ENCODE assay signal across 10 cellular contexts in the genomic region with DNA sequence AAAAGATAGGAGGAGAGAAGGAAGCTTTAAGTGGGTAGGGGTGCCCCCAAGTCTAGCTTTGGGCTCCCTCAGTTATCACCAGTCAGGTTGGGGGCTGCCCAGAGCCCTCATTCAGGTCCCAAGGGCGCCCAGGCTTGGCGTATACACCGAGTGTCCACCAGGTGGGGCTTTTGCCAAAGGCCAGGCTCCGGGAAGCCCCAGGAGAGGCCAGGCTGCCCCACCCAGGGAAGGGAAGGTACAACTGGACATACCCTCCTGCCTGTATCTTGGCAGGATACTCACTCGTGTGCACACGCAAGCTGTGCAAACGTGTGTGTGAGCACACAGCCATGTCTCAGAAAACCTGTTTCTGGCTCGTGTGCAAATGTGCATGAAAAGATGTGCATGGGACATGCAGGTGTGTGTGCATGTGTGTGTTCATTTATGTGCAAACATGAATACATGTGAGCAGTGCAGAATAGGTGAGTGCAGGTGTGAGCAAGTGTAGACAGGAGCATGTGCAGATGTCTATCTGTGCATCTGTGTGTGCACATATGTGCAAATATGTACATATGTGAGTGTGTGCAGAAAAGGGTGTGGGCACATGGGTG. TPM values are rescaled to one million over a fixed set of nuclear protein-coding genes. Genes with fewer than 3 reads are reported as not detected.
DNase-seq lines count a peak whose midpoint lies in the region; ATAC-seq and TF ChIP-seq lines count a peak whose summit lies in the region.
"Had no signal": no experiment of that assay in that cellular context is flagged by ENCODE, and none has a peak within 500 bp of the region (broad histone marks: within the 10 kb centered on the region; RNA-seq: fewer than 3 reads in every experiment).

No MANE protein-coding gene starts in this region.

- POLR2A ChIA-PET in activated naive CD8-positive, alpha-beta T cell treated with anti-CD3 and anti-CD28 coated beads, Interleukin-2, amount 10 ng/mL, durations not matched to agents 7 days and 5 days (lab: Charles Lee) = no interaction called here

- no peaks in the 10 kb centered on the region for H3K36me3 Mint-ChIP-seq in HFFc6 (ENCODE audit: low read depth)
- H3K36me3 Mint-ChIP-seq in activated naive CD8-positive, alpha-beta T cell treated with anti-CD3 and anti-CD28 coated beads, Interleukin-2, amount 10 ng/mL, durations not matched to agents 7 days and 5 days = no peaks in the 10 kb centered on the region

- H3K27ac Mint-ChIP-seq in HFFc6 = no peak overlapping the region
- no peak overlapping the region for H3K27ac Mint-ChIP-seq in activated naive CD8-positive, alpha-beta T cell treated with anti-CD3 and anti-CD28 coated beads, Interleukin-2, amount 10 ng/mL, durations not matched to agents 7 days and 5 days
- H3K27ac Mint-ChIP-seq: stimulated activated naive CD8-positive, alpha-beta T cell treated with anti-CD3 and anti-CD28 coated beads, Interleukin-15, Interleukin-2, amounts not matched to agents 100 ng/mL and 50 ng/mL, for 24 hours; T-helper 1 cell treated with Interleukin-12 subunit alpha and Interleukin-12 subunit beta and Interleukin-4 antibody, amounts not matched to agents 30 μg/mL and 1 μg/mL, for 36 hours had no signal

- ATAC-seq in activated naive CD8-positive, alpha-beta T cell treated with anti-CD3 and anti-CD28 coated beads, Interleukin-2, amount 10 ng/mL, durations not matched to agents 7 days and 5 days (ENCODE audit: low read depth) = peak; percentile 78
- ATAC-seq in GM21723 (IDR thresholded peaks at IDR 0.05; ENCODE audit: unreplicated experiment) (no peak), GM18519 (IDR thresholded peaks at IDR 0.05; ENCODE audit: low FRiP score, unreplicated experiment) (no peak)

- peak; percentile 34 for DNase-seq in COLO668 (lab: John Stamatoyannopoulos, UW; ENCODE audit: unreplicated experiment)
- peak; percentile 7 for DNase-seq in HFFc6
- peak; percentile 76 for DNase-seq in SK-MEL-5 (ENCODE audit: low read depth, low spot score)
- peak; percentile 68 for DNase-seq in activated naive CD8-positive, alpha-beta T cell treated with anti-CD3 and anti-CD28 coated beads, Interleukin-2, amount 10 ng/mL, durations not matched to agents 7 days and 5 days
- DNase-seq in iPS-NIHi11 (ENCODE audit: low spot score) = peak; percentile 92
- DNase-seq in stimulated activated CD4-positive, alpha-beta T cell treated with anti-CD3 and anti-CD28 coated beads, Interleukin-2, amount 100 ng/mL, for 4 hours (ENCODE audit: low read depth) = peak; percentile 32

- H3K4me3 Mint-ChIP-seq in HFFc6 = no peak overlapping the region
- H3K4me3 Mint-ChIP-seq in activated naive CD8-positive, alpha-beta T cell treated with anti-CD3 and anti-CD28 coated beads, Interleukin-2, amount 10 ng/mL, durations not matched to agents 7 days and 5 days = no peak overlapping the region
- H3K4me3 Mint-ChIP-seq: stimulated activated naive CD8-positive, alpha-beta T cell treated with anti-CD3 and anti-CD28 coated beads, Interleukin-15, Interleukin-2, amounts not matched to agents 100 ng/mL and 50 ng/mL, for 24 hours; T-helper 1 cell treated with Interleukin-12 subunit alpha and Interleukin-12 subunit beta and Interleukin-4 antibody, amounts not matched to agents 30 μg/mL and 1 μg/mL, for 36 hours had no signal

- H3K9me3 Mint-ChIP-seq in HFFc6 = no peaks in the 10 kb centered on the region
- H3K9me3 Mint-ChIP-seq in activated naive CD8-positive, alpha-beta T cell treated with anti-CD3 and anti-CD28 coated beads, Interleukin-2, amount 10 ng/mL, durations not matched to agents 7 days and 5 days = no peaks in the 10 kb centered on the region
- H3K9me3 Mint-ChIP-seq: stimulated activated naive CD8-positive, alpha-beta T cell treated with anti-CD3 and anti-CD28 coated beads, Interleukin-15, Interleukin-2, amounts not matched to agents 100 ng/mL and 50 ng/mL, for 24 hours; T-helper 1 cell treated with Interleukin-12 subunit alpha and Interleukin-12 subunit beta and Interleukin-4 antibody, amounts not matched to agents 30 μg/mL and 1 μg/mL, for 36 hours had no signal

- in situ Hi-C loops in SK-MEL-5 (cut with HindIII; ENCODE audit: low pct_unique_long_range_greater_than_20kb, low sequenced_read_pairs) = no loop called here

- H3K4me1 Mint-ChIP-seq in HFFc6 (ENCODE audit: low read depth) = no peaks in the 10 kb centered on the region
- H3K4me1 Mint-ChIP-seq in activated naive CD8-positive, alpha-beta T cell treated with anti-CD3 and anti-CD28 coated beads, Interleukin-2, amount 10 ng/mL, durations not matched to agents 7 days and 5 days = no peaks in the 10 kb centered on the region

- TF ChIP-seq CTCF in HFFc6 (IDR thresholded peaks at IDR 0.05) = peak; percentile 89

- H3K27me3 Mint-ChIP-seq in HFFc6 (ENCODE audit: insufficient read depth) = peaks cover 37% of the 10 kb centered on the region
- H3K27me3 Mint-ChIP-seq in activated naive CD8-positive, alpha-beta T cell treated with anti-CD3 and anti-CD28 coated beads, Interleukin-2, amount 10 ng/mL, durations not matched to agents 7 days and 5 days = peaks cover 7% of the 10 kb centered on the region

RNA-seq across cellular contexts. Expression of a gene that starts 9.7 kb away (rescaled TPM):
- total RNA-seq in HFFc6 (2021; fragmentation: NEBNext Ultra II Directional; extraction: Animal tissue kit (Norgen Biotek cat#: 25700)) = not detected
- not detected in 2 replicates for total RNA-seq in SK-MEL-5 (2014; rRNA removed; shearing (Covaris generic))
- 0.14 TPM in 1 of 2 replicates, not detected in the other for polyA plus RNA-seq in SK-MEL-5 (2015; cell fraction: cytosol; rRNA removed)
- polyA plus RNA-seq in SK-MEL-5 (2015; cell fraction: nucleus; rRNA removed) = 0.05 and 0.31 TPM in 2 replicates
- 1 to 10 TPM; 1.1 to 1.3 TPM for total RNA-seq in activated naive CD8-positive, alpha-beta T cell treated with anti-CD3 and anti-CD28 coated beads, Interleukin-2, amount 10 ng/mL, durations not matched to agents 7 days and 5 days

Comparison
In these comparisons a context has a peak if more than half of its experiments do, and no peak if none do; other contexts are left out.
1. DNase-seq: peak in every context shown above with its lines; median percentile 92 in iPS-NIHi11; 76 in SK-MEL-5; 68 in activated naive CD8-positive, alpha-beta T cell treated with anti-CD3 and anti-CD28 coated beads, Interleukin-2, amount 10 ng/mL, durations not matched to agents 7 days and 5 days; 34 in COLO668; 32 in stimulated activated CD4-positive, alpha-beta T cell treated with anti-CD3 and anti-CD28 coated beads, Interleukin-2, amount 100 ng/mL, for 4 hours; 7 in HFFc6.